In the genomic region with DNA sequence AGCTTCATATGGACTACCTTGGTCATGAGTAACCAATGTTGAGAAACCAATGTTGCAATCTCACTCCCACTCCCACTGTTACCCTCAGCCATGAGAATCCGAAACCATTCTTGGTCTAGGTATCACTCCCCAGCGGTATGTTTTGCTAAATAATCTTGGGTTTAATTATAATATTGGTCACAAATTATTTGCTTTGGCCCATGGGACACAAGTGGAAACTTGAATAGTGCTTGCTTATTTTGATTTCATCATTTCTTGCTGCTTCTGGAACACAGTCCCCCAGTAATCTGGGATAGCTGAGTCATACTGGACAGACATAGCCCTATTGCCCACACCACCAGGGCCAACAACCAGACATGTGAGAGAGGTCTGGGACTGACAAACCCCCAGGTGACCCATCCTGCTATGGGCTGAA, we compare ENCODE assay signal across 13 cellular contexts.
A peak's percentile ranks its signal among the peaks of the same experiment; 100 is the strongest.
DNase-seq lines count a peak whose midpoint lies in the region; ATAC-seq and TF ChIP-seq lines count a peak whose summit lies in the region.
"Had no signal": no experiment of that assay in that cellular context is flagged by ENCODE, and none has a peak within 500 bp of the region (broad histone marks: within the 10 kb centered on the region; RNA-seq: fewer than 3 reads in every experiment).

No MANE protein-coding gene starts in this region.

- TF ChIP-seq CTCF in epithelial cell of esophagus (IDR thresholded peaks at IDR 0.05; ENCODE audit: insufficient read depth, low read depth, low read length, missing control alignments), result no peak
- no peak for TF ChIP-seq CTCF in right atrium auricular region (IDR thresholded peaks at IDR 0.05)

- H3K27ac ChIP-seq in right atrium auricular region, result peak overlapping the region in 1 of 2 donors; percentile 36
- H3K27ac ChIP-seq: BLaER1, HL-60 had no signal

- DNase-seq in astrocyte of the hippocampus (ENCODE audit: low read depth, low spot score) (peak; percentile 12), epithelial cell of esophagus (ENCODE audit: low read depth) (peak; percentile 50), right atrium auricular region (ENCODE audit: low spot score) (peak; percentile 66), MV-4-11 (lab: John Stamatoyannopoulos, UW) (no peak), NCI-H82 (lab: John Stamatoyannopoulos, UW) (no peak)
- no peak for DNase-seq in activated CD8-positive, alpha-beta memory T cell treated with anti-CD3 and anti-CD28 coated beads, Interleukin-2, amount 50 U/mL, for 48 hours
- DNase-seq: CD8-positive, alpha-beta memory T cell; NCI-H1105; NCI-H187; NCI-H69 had no signal

- no peaks in the 10 kb centered on the region for H3K36me3 ChIP-seq in right atrium auricular region
- H3K36me3 ChIP-seq: BLaER1 had no signal

- no peaks in the 10 kb centered on the region for H3K27me3 ChIP-seq in right atrium auricular region
- H3K27me3 ChIP-seq: BLaER1 had no signal

- no peak overlapping the region for H3K4me3 ChIP-seq in epithelial cell of esophagus (ENCODE audit: low read length)
- no peak overlapping the region for H3K4me3 ChIP-seq in right atrium auricular region
- H3K4me3 ChIP-seq: BLaER1 had no signal

- H3K4me1 ChIP-seq in right atrium auricular region, result no peaks in the 10 kb centered on the region
- H3K4me1 ChIP-seq: BLaER1 had no signal

- no peak for ATAC-seq in GM18873 (IDR thresholded peaks at IDR 0.05; ENCODE audit: low FRiP score, unreplicated experiment)

- H3K9me3 ChIP-seq in right atrium auricular region, result peaks cover 0 to 2% of the 10 kb centered on the region in 2 donors
- H3K9me3 ChIP-seq: BLaER1 had no signal

Comparison
In these comparisons a context has a peak if more than half of its experiments do, and no peak if none do; other contexts are left out.
1. DNase-seq: peak in astrocyte of the hippocampus (single experiment), epithelial cell of esophagus (single experiment) and right atrium auricular region (single experiment); none in activated CD8-positive, alpha-beta memory T cell treated with anti-CD3 and anti-CD28 coated beads, Interleukin-2, amount 50 U/mL, for 48 hours (single experiment), MV-4-11 (single experiment) and NCI-H82 (single experiment).